10 cellular contexts compared by ENCODE assay signal in genomic region chr3:149448331-149448831, GRCh38. TPM values are rescaled to one million over a fixed set of nuclear protein-coding genes. Genes with fewer than 3 reads are reported as not detected.
DNase-seq lines count a peak whose midpoint lies in the region; ATAC-seq and TF ChIP-seq lines count a peak whose summit lies in the region.
"Had no signal": no experiment of that assay in that cellular context is flagged by ENCODE, and none has a peak within 500 bp of the region (broad histone marks: within the 10 kb centered on the region; RNA-seq: fewer than 3 reads in every experiment).

No MANE protein-coding gene starts in this region.

- CTCF ChIA-PET in WTC11 (lab: Charles Lee), result interaction anchor here (1.2 kb wide), 1 partner anchor 41 kb away, joined by 3 read pairs; no protein-coding TSS in a partner anchor

- ATAC-seq in WTC11, result no peak

- DNase-seq in AG08395 (ENCODE audit: low spot score) (peak; percentile 75), Kasumi-1 (lab: John Stamatoyannopoulos, UW) (peak; percentile 53 to 68), ascending aorta (ENCODE audit: low spot score in 2 of 2) (no peak), kidney tubule cell (ENCODE audit: low spot score) (peak; percentile 55), NCI-H2107 treated with DMSO at 0.1 percent for 48 hours (lab: John Stamatoyannopoulos, UW; ENCODE audit: unreplicated experiment) (no peak), WTC11 (ENCODE audit: low spot score) (no peak), midbrain (lab: John Stamatoyannopoulos, UW) (no peak), NCI-H510A (lab: John Stamatoyannopoulos, UW) (no peak)
- DNase-seq: activated CD8-positive, alpha-beta memory T cell treated with anti-CD3 and anti-CD28 coated beads, Interleukin-2, amount 50 U/mL, for 4 hours had no signal

- no peaks in the 10 kb centered on the region for H3K27me3 ChIP-seq in ascending aorta

- H3K9me3 Mint-ChIP-seq in WTC11, result peaks cover 32% of the 10 kb centered on the region

- no peak overlapping the region for H3K4me3 Mint-ChIP-seq in WTC11

- H3K4me3 ChIP-seq in ascending aorta, result no peak overlapping the region

- TF ChIP-seq CTCF in ascending aorta (IDR thresholded peaks at IDR 0.05) (no peak), WTC11 (IDR thresholded peaks at IDR 0.05) (no peak)

- H3K27me3 Mint-ChIP-seq in WTC11 (ENCODE audit: low read depth), result no peaks in the 10 kb centered on the region; the same call in 1 of the 2 replicates

- H3K9me3 ChIP-seq in ascending aorta, result no peaks in the 10 kb centered on the region

- peaks cover 34% of the 10 kb centered on the region for H3K36me3 Mint-ChIP-seq in WTC11

- POLR2A ChIA-PET in WTC11 (lab: Charles Lee), result no interaction called here

- H3K4me1 ChIP-seq in ascending aorta, result peaks cover 0 to 13% of the 10 kb centered on the region in 2 donors

- H3K36me3 ChIP-seq in ascending aorta, result no peaks in the 10 kb centered on the region

- intact Hi-C loops in ascending aorta (cut with DNase I), result no loop called here

- H3K27ac ChIP-seq in ascending aorta, result peak overlapping the region; percentile 52 to 67

- no peak overlapping the region for H3K27ac Mint-ChIP-seq in WTC11

- peaks cover 5% of the 10 kb centered on the region for H3K4me1 Mint-ChIP-seq in WTC11

TF ChIP-seq in WTC11, 78 proteins besides CTCF, POLR2A, EP300 and RAD21:
- TF ChIP-seq TEAD1 (CRISPR knock-in tag; IDR thresholded peaks at IDR 0.05) (no peak), GABPB1 (CRISPR knock-in tag; IDR thresholded peaks at IDR 0.05) (no peak), E2F4 (CRISPR knock-in tag; IDR thresholded peaks at IDR 0.05; ENCODE audit: borderline replicate concordance, low read depth) (no peak), ZBTB43 (CRISPR knock-in tag; IDR thresholded peaks at IDR 0.05) (no peak), CREM (CRISPR knock-in tag; IDR thresholded peaks at IDR 0.05) (no peak), CREB1 (CRISPR knock-in tag; IDR thresholded peaks at IDR 0.05) (no peak)
- TF ChIP-seq, protein P1, sequence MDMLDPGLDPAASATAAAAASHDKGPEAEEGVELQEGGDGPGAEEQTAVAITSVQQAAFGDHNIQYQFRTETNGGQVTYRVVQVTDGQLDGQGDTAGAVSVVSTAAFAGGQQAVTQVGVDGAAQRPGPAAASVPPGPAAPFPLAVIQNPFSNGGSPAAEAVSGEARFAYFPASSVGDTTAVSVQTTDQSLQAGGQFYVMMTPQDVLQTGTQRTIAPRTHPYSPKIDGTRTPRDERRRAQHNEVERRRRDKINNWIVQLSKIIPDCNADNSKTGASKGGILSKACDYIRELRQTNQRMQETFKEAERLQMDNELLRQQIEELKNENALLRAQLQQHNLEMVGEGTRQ (CRISPR knock-in tag; IDR thresholded peaks at IDR 0.05), result no peak

RNA-seq across cellular contexts. Expression of gene TM4SF4, which starts 26.1 kb away (rescaled TPM):
- total RNA-seq in ascending aorta (not detected), WTC11 (2021) (0.92 to 2.0 TPM (median 1.4 TPM) in 3 replicates)
- total RNA-seq: mononuclear cell had no signal

Comparison
In these comparisons a context has a peak if more than half of its experiments do, and no peak if none do; other contexts are left out.
1. DNase-seq: peak in AG08395 (single experiment), Kasumi-1 (2 of 2) and kidney tubule cell (single experiment); none in ascending aorta (0 of 2), NCI-H2107 treated with DMSO at 0.1 percent for 48 hours (single experiment), WTC11 (single experiment), midbrain (single experiment) and NCI-H510A (single experiment).